ENCODE assay signal across 7 cellular contexts in the genomic region with DNA sequence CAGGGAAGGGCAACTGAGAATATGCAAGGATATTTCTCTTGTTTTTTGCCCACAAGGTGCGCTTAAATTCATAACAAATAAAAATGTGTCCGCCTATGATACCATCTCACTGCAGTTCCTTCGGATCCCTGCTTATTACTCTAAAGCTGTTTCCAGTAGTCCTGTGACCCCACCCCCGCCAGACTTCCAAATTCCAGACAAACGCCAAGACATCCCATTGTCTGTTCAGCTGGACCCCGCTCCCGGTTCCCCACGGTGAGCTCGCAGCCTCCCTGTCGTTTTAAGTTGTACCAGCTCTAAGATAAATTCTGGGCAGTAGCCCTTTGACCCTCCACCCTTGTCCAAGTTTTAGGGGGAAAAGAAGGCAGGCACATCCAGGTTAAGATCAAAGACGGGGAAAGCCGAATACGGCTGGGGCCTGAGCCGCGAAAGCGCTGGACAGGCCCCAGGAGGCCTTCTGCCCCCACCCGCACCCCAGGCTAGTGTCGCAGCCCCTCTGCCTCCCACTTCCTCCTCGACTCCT. TPM values are rescaled to one million over a fixed set of nuclear protein-coding genes. Genes with fewer than 3 reads are reported as not detected.
DNase-seq lines count a peak whose midpoint lies in the region; ATAC-seq and TF ChIP-seq lines count a peak whose summit lies in the region.

No MANE protein-coding gene starts in this region.

- H3K27ac Mint-ChIP-seq in stimulated activated naive CD8-positive, alpha-beta T cell treated with anti-CD3 and anti-CD28 coated beads, Interleukin-15, amount 100 ng/mL, for 72 hours: peak overlapping the region; percentile 98

- H3K4me1 ChIP-seq in ascending aorta: peaks cover 3 to 21% of the 10 kb centered on the region in 2 donors

- intact Hi-C loops in ascending aorta (cut with DNase I): loop anchor here (1.0 to 10.0 kb wide), 7 partner anchors 10 to 754 kb away; partner anchors contain the start of genes CCP110, COQ7, GDE1 and RPS15A

- H3K4me3 Mint-ChIP-seq in stimulated activated naive CD8-positive, alpha-beta T cell treated with anti-CD3 and anti-CD28 coated beads, Interleukin-15, amount 100 ng/mL, for 72 hours: peak overlapping the region; percentile 83 to 98

- no peaks in the 10 kb centered on the region for H3K9me3 ChIP-seq in ascending aorta

- H3K4me1 Mint-ChIP-seq in stimulated activated naive CD8-positive, alpha-beta T cell treated with anti-CD3 and anti-CD28 coated beads, Interleukin-15, amount 100 ng/mL, for 72 hours: peaks cover 71% of the 10 kb centered on the region

- peak overlapping the region; percentile 86 to 97 for H3K4me3 ChIP-seq in ascending aorta

- H3K36me3 ChIP-seq in ascending aorta: peaks cover 5 to 12% of the 10 kb centered on the region in 2 donors

- ATAC-seq in GM18511 (IDR thresholded peaks at IDR 0.05; ENCODE audit: unreplicated experiment) (peak; percentile 38), HG03108 (IDR thresholded peaks at IDR 0.05; ENCODE audit: unreplicated experiment) (peak; percentile 22)
- no peak for ATAC-seq in stimulated activated naive CD8-positive, alpha-beta T cell treated with anti-CD3 and anti-CD28 coated beads, Interleukin-15, amount 100 ng/mL, for 72 hours

- H3K9me3 Mint-ChIP-seq in stimulated activated naive CD8-positive, alpha-beta T cell treated with anti-CD3 and anti-CD28 coated beads, Interleukin-15, amount 100 ng/mL, for 72 hours: no peaks in the 10 kb centered on the region

- DNase-seq in ascending aorta (ENCODE audit: low spot score in 2 of 2) (no peak), iris pigment epithelial cell (ENCODE audit: low read depth) (peak; percentile 38), MV-4-11 (lab: John Stamatoyannopoulos, UW) (no peak), cerebellum (ENCODE audit: low spot score) (no peak)
- no peak for DNase-seq in stimulated activated naive CD8-positive, alpha-beta T cell treated with anti-CD3 and anti-CD28 coated beads, Interleukin-15, amount 100 ng/mL, for 72 hours

- no peaks in the 10 kb centered on the region for H3K27me3 ChIP-seq in ascending aorta

- no peaks in the 10 kb centered on the region for H3K27me3 Mint-ChIP-seq in stimulated activated naive CD8-positive, alpha-beta T cell treated with anti-CD3 and anti-CD28 coated beads, Interleukin-15, amount 100 ng/mL, for 72 hours

- H3K27ac ChIP-seq in ascending aorta: peak overlapping the region; percentile 91 to 96

- TF ChIP-seq CTCF in ascending aorta (IDR thresholded peaks at IDR 0.05): no peak

RNA-seq across cellular contexts. Expression of gene ARL6IP1, which starts 0.6 kb away (rescaled TPM):
- 71.6 TPM for total RNA-seq in ascending aorta
- total RNA-seq in cerebellum: 320 TPM

RNA-seq across cellular contexts. Expression of gene RPS15A, which starts 10.6 kb away (rescaled TPM):
- total RNA-seq in ascending aorta (540 TPM), cerebellum (699 TPM)
